1 cellular context compared by ENCODE assay signal in genomic region chr2:65671670-65672069, GRCh38.
TF ChIP-seq lines count a peak whose summit lies in the region.

No MANE protein-coding gene starts in this region.

TF ChIP-seq in GM12878, 131 proteins besides CTCF, POLR2A, EP300 and RAD21 (continued from another document):
- TF ChIP-seq BCLAF1 (IDR thresholded peaks at IDR 0.05), result no peak
